Comparison of ENCODE assay signal across 19 cellular contexts in the genomic region with DNA sequence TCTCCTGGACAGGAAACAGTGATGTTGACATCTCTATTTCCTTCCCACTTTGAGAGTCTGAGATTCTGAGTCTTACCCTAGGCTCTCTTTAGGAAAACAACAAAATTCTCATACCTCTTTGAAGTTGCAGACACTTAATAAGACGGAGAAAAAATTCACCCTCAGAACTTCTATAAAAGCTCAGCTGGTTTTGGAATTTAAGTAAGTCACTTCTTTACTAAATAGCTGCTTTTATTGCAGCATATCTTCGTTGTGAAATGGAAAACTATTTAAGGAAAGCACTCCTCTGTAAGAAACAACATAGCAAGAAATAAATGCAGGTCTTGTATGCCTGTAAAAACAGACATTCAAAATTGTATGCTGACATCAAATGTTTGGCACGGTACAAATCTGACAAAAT.
"Had no signal": no experiment of that assay in that cellular context is flagged by ENCODE, and none has a peak within 500 bp of the region (broad histone marks: within the 10 kb centered on the region; RNA-seq: fewer than 3 reads in every experiment).

No MANE protein-coding gene starts in this region.

- H3K27ac ChIP-seq: left lung, right atrium auricular region, skin epidermis, tibial nerve had no signal

- H3K4me3 ChIP-seq: dorsolateral prefrontal cortex, left lung, right atrium auricular region, skin epidermis, tibial nerve had no signal

- H3K27me3 ChIP-seq: dorsolateral prefrontal cortex, left lung, right atrium auricular region, tibial nerve had no signal

- H3K36me3 Mint-ChIP-seq: activated CD4-positive, alpha-beta memory T cell treated with anti-CD3 and anti-CD28 coated beads for 36 hours; activated CD8-positive, alpha-beta memory T cell treated with anti-CD3 and anti-CD28 coated beads, Interleukin-2, amount 10 ng/mL, durations not matched to agents 7 days and 5 days; activated naive CD4-positive, alpha-beta T cell treated with anti-CD3 and anti-CD28 coated beads, Interleukin-2, amount 50 U/mL, for 24 hours; memory B cell; natural killer cell treated with Interleukin-12 subunit alpha and Interleukin-12 subunit beta and Interleukin-15 and Interleukin-18, amount 100 ng/mL, for 72 hours had no signal

- ATAC-seq: activated CD4-positive, alpha-beta T cell treated with anti-CD3 and anti-CD28 coated beads for 36 hours; activated CD8-positive, alpha-beta memory T cell treated with anti-CD3 and anti-CD28 coated beads, Interleukin-2, amount 10 ng/mL, durations not matched to agents 7 days and 5 days; left lung; natural killer cell treated with Interleukin-12 subunit alpha and Interleukin-12 subunit beta and Interleukin-15 and Interleukin-18, amount 100 ng/mL, for 72 hours; T-helper 17 cell had no signal

- H3K4me3 Mint-ChIP-seq: activated CD4-positive, alpha-beta memory T cell treated with anti-CD3 and anti-CD28 coated beads for 36 hours; activated CD4-positive, alpha-beta T cell treated with anti-CD3 and anti-CD28 coated beads for 36 hours; activated CD8-positive, alpha-beta memory T cell treated with anti-CD3 and anti-CD28 coated beads, Interleukin-2, amount 10 ng/mL, durations not matched to agents 7 days and 5 days; activated naive CD4-positive, alpha-beta T cell treated with anti-CD3 and anti-CD28 coated beads, Interleukin-2, amount 50 U/mL, for 24 hours; activated T-cell treated with anti-CD3 and anti-CD28 coated beads, Interleukin-2, amount 50 U/mL, for 24 hours; endodermal cell; memory B cell; natural killer cell treated with Interleukin-12 subunit alpha and Interleukin-12 subunit beta and Interleukin-15 and Interleukin-18, amount 100 ng/mL, for 72 hours; T-helper 17 cell had no signal

- H3K4me1 Mint-ChIP-seq: activated CD4-positive, alpha-beta T cell treated with anti-CD3 and anti-CD28 coated beads for 36 hours; activated CD8-positive, alpha-beta memory T cell treated with anti-CD3 and anti-CD28 coated beads, Interleukin-2, amount 10 ng/mL, durations not matched to agents 7 days and 5 days; activated naive CD4-positive, alpha-beta T cell treated with anti-CD3 and anti-CD28 coated beads, Interleukin-2, amount 50 U/mL, for 24 hours; memory B cell; T-helper 17 cell had no signal

- H3K36me3 ChIP-seq: left lung, right atrium auricular region, tibial nerve had no signal

- H3K9me3 Mint-ChIP-seq: activated CD4-positive, alpha-beta memory T cell treated with anti-CD3 and anti-CD28 coated beads for 36 hours; activated naive CD4-positive, alpha-beta T cell treated with anti-CD3 and anti-CD28 coated beads, Interleukin-2, amount 50 U/mL, for 24 hours; activated T-cell treated with anti-CD3 and anti-CD28 coated beads, Interleukin-2, amount 50 U/mL, for 24 hours; endodermal cell; memory B cell; natural killer cell treated with Interleukin-12 subunit alpha and Interleukin-12 subunit beta and Interleukin-15 and Interleukin-18, amount 100 ng/mL, for 72 hours had no signal

- DNase-seq: activated CD4-positive, alpha-beta memory T cell treated with anti-CD3 and anti-CD28 coated beads for 36 hours; activated CD4-positive, alpha-beta T cell treated with anti-CD3 and anti-CD28 coated beads for 36 hours; activated CD8-positive, alpha-beta memory T cell treated with anti-CD3 and anti-CD28 coated beads, Interleukin-2, amount 10 ng/mL, durations not matched to agents 7 days and 5 days; activated T-cell treated with anti-CD3 and anti-CD28 coated beads, Interleukin-2, amount 50 U/mL, for 24 hours; aorta; dorsolateral prefrontal cortex; endodermal cell; left lung; nucleus accumbens; stimulated activated CD4-positive, alpha-beta T cell treated with anti-CD3 and anti-CD28 coated beads, Interleukin-4, amount 100 ng/mL, for 24 hours; stimulated activated naive CD4-positive, alpha-beta T cell; T-helper 17 cell had no signal

- H3K27ac Mint-ChIP-seq: activated CD4-positive, alpha-beta memory T cell treated with anti-CD3 and anti-CD28 coated beads for 36 hours; activated CD4-positive, alpha-beta T cell treated with anti-CD3 and anti-CD28 coated beads for 36 hours; activated CD8-positive, alpha-beta memory T cell treated with anti-CD3 and anti-CD28 coated beads, Interleukin-2, amount 10 ng/mL, durations not matched to agents 7 days and 5 days; activated naive CD4-positive, alpha-beta T cell treated with anti-CD3 and anti-CD28 coated beads, Interleukin-2, amount 50 U/mL, for 24 hours; activated T-cell treated with anti-CD3 and anti-CD28 coated beads, Interleukin-2, amount 50 U/mL, for 24 hours; endodermal cell; memory B cell; natural killer cell treated with Interleukin-12 subunit alpha and Interleukin-12 subunit beta and Interleukin-15 and Interleukin-18, amount 100 ng/mL, for 72 hours; progenitor cell of endocrine pancreas; T-helper 17 cell had no signal

- H3K4me1 ChIP-seq: left lung, right atrium auricular region, tibial nerve had no signal

- H3K27me3 Mint-ChIP-seq: activated CD4-positive, alpha-beta T cell treated with anti-CD3 and anti-CD28 coated beads for 36 hours; activated CD8-positive, alpha-beta memory T cell treated with anti-CD3 and anti-CD28 coated beads, Interleukin-2, amount 10 ng/mL, durations not matched to agents 7 days and 5 days; activated T-cell treated with anti-CD3 and anti-CD28 coated beads, Interleukin-2, amount 50 U/mL, for 24 hours; natural killer cell treated with Interleukin-12 subunit alpha and Interleukin-12 subunit beta and Interleukin-15 and Interleukin-18, amount 100 ng/mL, for 72 hours; progenitor cell of endocrine pancreas had no signal

- H3K9me3 ChIP-seq: left lung, right atrium auricular region, tibial nerve had no signal
